In the genomic region with DNA sequence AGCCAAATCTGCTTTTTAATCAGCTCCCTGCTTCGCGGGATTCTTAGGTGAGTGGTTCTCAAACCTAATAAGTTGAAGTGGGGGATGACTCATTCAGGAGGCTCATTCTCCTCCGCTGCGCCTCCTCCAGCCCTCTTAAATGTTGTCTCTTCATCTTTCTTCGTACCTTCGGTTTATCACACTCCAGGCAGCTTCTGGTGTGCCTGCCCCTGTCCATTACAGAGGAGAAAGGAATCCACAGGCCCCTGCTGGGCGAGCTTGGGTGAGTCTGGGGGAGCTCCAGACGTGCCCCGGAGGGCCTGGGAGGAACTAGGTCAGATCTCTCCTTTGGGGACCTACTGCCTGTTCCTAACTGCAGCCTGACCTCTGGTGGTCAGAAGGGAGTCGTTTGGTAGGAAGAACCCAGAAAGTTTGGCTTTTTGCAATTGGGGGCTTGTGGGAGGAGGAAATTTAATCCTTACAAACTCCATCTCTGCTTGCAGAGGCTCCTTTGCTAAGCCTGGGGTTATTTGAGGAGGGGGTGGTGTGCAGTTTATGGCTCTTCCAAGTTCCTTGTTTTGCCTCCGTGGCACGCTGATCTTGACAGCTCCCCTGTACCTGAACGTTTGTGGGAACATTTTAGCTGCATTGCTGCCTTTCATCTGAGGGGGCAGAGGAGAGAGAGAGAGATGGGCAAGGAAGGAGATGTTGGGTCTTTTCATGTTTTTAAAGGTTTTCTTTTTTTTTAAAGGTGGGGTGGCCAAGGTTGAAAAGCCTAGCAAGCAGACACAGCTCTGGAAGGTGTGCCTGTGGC, we compare ENCODE assay signal across 8 cellular contexts.
DNase-seq lines count a peak whose midpoint lies in the region; ATAC-seq and TF ChIP-seq lines count a peak whose summit lies in the region.

No MANE protein-coding gene starts in this region.

- H3K4me3 Mint-ChIP-seq in progenitor cell of endocrine pancreas (ENCODE audit: low read depth) = no peak overlapping the region

- WGBS in heart right ventricle, 2 donors = 36 to 41% methylated on average over 13 of the region's 13 CpGs

- H3K27ac Mint-ChIP-seq in progenitor cell of endocrine pancreas = no peak overlapping the region

- ATAC-seq in HG03432 (IDR thresholded peaks at IDR 0.05; ENCODE audit: unreplicated experiment) (peak; percentile 49), heart right ventricle (peak in 7 of 8 donors; percentile 67 to 90 (median 82))

- H2AFZ ChIP-seq in OCI-LY3 (ENCODE audit: low read depth, low read length) = peak overlapping the region; percentile 86

- TF ChIP-seq CTCF in OCI-LY3 (IDR thresholded peaks at IDR 0.05; ENCODE audit: low read depth, low read length) (peak; percentile 87), heart right ventricle (IDR thresholded peaks at IDR 0.05) (peak; percentile 31 to 75 (median 66)), progenitor cell of endocrine pancreas (IDR thresholded peaks at IDR 0.05; ENCODE audit: unreplicated experiment) (peak; percentile 74)

- intact Hi-C loops in heart right ventricle (cut with DNase I) = loop anchor here in 7 of 10 donors (1.0 to 10.0 kb wide), 5 partner anchors 124 to 494 kb away; a partner anchor contains a TSS

- H3K27ac ChIP-seq in OCI-LY3 (ENCODE audit: low read length) (no peak overlapping the region), heart right ventricle (no peak overlapping the region)

- H3K27me3 Mint-ChIP-seq in progenitor cell of endocrine pancreas = peaks cover 24% of the 10 kb centered on the region

- H3K27me3 ChIP-seq in OCI-LY3 (ENCODE audit: low read depth, low read length) (peaks cover 10% of the 10 kb centered on the region; the same call in 1 of the 2 replicates), adipocyte (replicated peaks; ENCODE audit: control insufficient read depth, insufficient read depth, low read length) (no peaks in the 10 kb centered on the region), heart right ventricle (peaks cover 0 to 3% (median 0%) of the 10 kb centered on the region in 7 donors)

- H3K4me1 Mint-ChIP-seq in progenitor cell of endocrine pancreas (ENCODE audit: low read depth) = peaks cover 9% of the 10 kb centered on the region

- H3K9me3 Mint-ChIP-seq in progenitor cell of endocrine pancreas (ENCODE audit: low read depth) = peaks cover 3% of the 10 kb centered on the region

- no peaks in the 10 kb centered on the region for H3K36me3 Mint-ChIP-seq in progenitor cell of endocrine pancreas (ENCODE audit: insufficient read depth)

- peak overlapping the region; percentile 61 for H3K4me2 ChIP-seq in OCI-LY3 (ENCODE audit: low read length)

- no peaks in the 10 kb centered on the region for H3K79me2 ChIP-seq in OCI-LY3 (ENCODE audit: low read length)

- peak overlapping the region; percentile 40; the same call in 1 of the 2 replicates for H3K4me3 ChIP-seq in OCI-LY3 (ENCODE audit: low read length)
- peak overlapping the region; percentile 77 for H3K4me3 ChIP-seq in adipocyte (ENCODE audit: low read length)
- H3K4me3 ChIP-seq in heart right ventricle = peak overlapping the region in 5 of 10 donors; percentile 12 to 24 (median 19)

- H3K4me1 ChIP-seq in OCI-LY3 (ENCODE audit: low read length) (peaks cover 17% of the 10 kb centered on the region), adipocyte (ENCODE audit: control insufficient read depth, insufficient read depth, low read length) (peaks cover 3% of the 10 kb centered on the region), heart right ventricle (peaks cover 0 to 16% (median 7%) of the 10 kb centered on the region in 9 donors)

- peak; percentile 82 for DNase-seq in Daoy (ENCODE audit: low read depth)
- DNase-seq in adipocyte (ENCODE audit: low read depth) = peak; percentile 82
- peak; percentile 35 to 58 for DNase-seq in heart right ventricle
- DNase-seq in progenitor cell of endocrine pancreas (ENCODE audit: low spot score, unreplicated experiment) = peak; percentile 36
- no peak for DNase-seq in cortex of kidney (lab: John Stamatoyannopoulos, UW)
- DNase-seq in effector CD8-positive, alpha-beta T cell (lab: John Stamatoyannopoulos, UW) = no peak

- H3K36me3 ChIP-seq in OCI-LY3 (replicated peaks; ENCODE audit: low read depth, low read length) (no peaks in the 10 kb centered on the region), adipocyte (ENCODE audit: control insufficient read depth, insufficient read depth, low read length, severe bottlenecking) (no peaks in the 10 kb centered on the region), heart right ventricle (no peaks in the 10 kb centered on the region)

- H3K9me3 ChIP-seq in OCI-LY3 (ENCODE audit: insufficient read depth, low read length) (no peaks in the 10 kb centered on the region), adipocyte (ENCODE audit: control insufficient read depth, low read length) (no peaks in the 10 kb centered on the region), heart right ventricle (no peaks in the 10 kb centered on the region)

- no peak overlapping the region for H3K9ac ChIP-seq in OCI-LY3 (ENCODE audit: low read length)
- H3K9ac ChIP-seq in adipocyte (ENCODE audit: low read length) = peak overlapping the region; percentile 65

- no peaks in the 10 kb centered on the region for H4K20me1 ChIP-seq in OCI-LY3 (ENCODE audit: insufficient read depth, low read length)

Comparison
In these comparisons a context has a peak if more than half of its experiments do, and no peak if none do; other contexts are left out.
1. DNase-seq: peak in Daoy (single experiment), adipocyte (single experiment), heart right ventricle (2 of 2) and progenitor cell of endocrine pancreas (single experiment); none in cortex of kidney (single experiment) and effector CD8-positive, alpha-beta T cell (single experiment).
2. Peak in every context shown above with its lines, with median percentiles within 50 percentile points of each other: CTCF ChIP-seq.